Comparison of ENCODE assay signal across 1 cellular context in genomic region chr20:11918280-11918952, GRCh38.
TF ChIP-seq lines count a peak whose summit lies in the region.

No MANE protein-coding gene starts in this region.

TF ChIP-seq in WTC11, 78 proteins besides CTCF, POLR2A, EP300 and RAD21 (continued from another document):
- TF ChIP-seq ARID4B (CRISPR knock-in tag; IDR thresholded peaks at IDR 0.05; ENCODE audit: borderline replicate concordance): no peak
- TF ChIP-seq CREM (CRISPR knock-in tag; IDR thresholded peaks at IDR 0.05): no peak
- no peak for TF ChIP-seq FOXP1 (CRISPR knock-in tag; IDR thresholded peaks at IDR 0.05; ENCODE audit: borderline replicate concordance)
- TF ChIP-seq, protein P1, sequence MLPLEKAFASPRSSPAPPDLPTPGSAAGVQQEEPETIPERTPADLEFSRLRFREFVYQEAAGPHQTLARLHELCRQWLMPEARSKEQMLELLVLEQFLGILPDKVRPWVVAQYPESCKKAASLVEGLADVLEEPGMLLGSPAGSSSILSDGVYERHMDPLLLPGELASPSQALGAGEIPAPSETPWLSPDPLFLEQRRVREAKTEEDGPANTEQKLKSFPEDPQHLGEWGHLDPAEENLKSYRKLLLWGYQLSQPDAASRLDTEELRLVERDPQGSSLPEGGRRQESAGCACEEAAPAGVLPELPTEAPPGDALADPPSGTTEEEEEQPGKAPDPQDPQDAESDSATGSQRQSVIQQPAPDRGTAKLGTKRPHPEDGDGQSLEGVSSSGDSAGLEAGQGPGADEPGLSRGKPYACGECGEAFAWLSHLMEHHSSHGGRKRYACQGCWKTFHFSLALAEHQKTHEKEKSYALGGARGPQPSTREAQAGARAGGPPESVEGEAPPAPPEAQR (CRISPR knock-in tag; IDR thresholded peaks at IDR 0.05): no peak
- no peak for TF ChIP-seq ELF4 (CRISPR knock-in tag; IDR thresholded peaks at IDR 0.05; ENCODE audit: low read depth)
- TF ChIP-seq AFF4 (CRISPR knock-in tag; IDR thresholded peaks at IDR 0.05; ENCODE audit: borderline replicate concordance): no peak
- no peak for TF ChIP-seq NFE2L1 (CRISPR knock-in tag; IDR thresholded peaks at IDR 0.05)
TF ChIP-seq in WTC11: peak in this region for 0.
